Comparison of ENCODE assay signal across 7 cellular contexts in the genomic region with DNA sequence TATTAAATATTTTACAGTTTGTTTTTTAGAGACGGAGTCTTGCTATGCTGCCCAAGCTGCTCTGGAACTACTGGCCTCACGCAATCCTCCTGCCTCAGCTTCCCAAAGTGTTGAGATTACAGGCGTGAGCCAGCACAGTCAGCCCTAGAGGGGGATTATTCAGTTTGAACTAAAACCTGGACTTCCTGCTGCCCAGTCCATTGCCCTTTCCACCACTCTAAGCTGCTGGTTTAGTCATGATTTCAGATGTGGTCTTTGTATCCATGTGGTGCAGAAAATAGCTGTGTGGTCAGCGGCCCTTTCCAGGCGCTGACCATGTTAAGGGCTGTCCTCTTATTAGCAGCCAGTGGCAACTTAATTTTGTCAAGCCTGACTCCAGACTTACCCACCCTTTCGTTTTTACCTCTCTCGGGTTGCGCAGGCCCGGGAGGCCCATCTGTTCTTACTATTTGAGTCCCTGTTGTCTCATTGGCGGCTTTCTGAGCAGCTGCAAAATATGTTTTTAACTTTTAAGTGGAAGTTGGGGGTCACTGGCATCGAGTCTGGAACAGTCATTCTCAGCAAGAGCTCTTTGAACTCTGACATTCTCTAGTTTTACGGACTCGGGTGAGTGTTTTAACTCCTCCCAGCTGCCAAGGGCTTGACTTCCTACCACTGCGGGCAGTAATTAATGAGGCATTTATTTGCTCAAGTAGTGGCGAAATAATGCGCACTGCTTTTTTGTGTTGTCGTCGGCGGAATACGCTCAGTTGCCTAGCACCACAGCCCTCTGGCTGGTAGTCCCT. TPM values are rescaled to one million over a fixed set of nuclear protein-coding genes. Genes with fewer than 3 reads are reported as not detected.
DNase-seq lines count a peak whose midpoint lies in the region; ATAC-seq, FAIRE-seq and TF ChIP-seq lines count a peak whose summit lies in the region.

No MANE protein-coding gene starts in this region.

- no peaks in the 10 kb centered on the region for H3K79me1 ChIP-seq in H1 (ENCODE audit: low read depth, low read length)

- peak overlapping the region; percentile 60; the same call in 1 of the 2 replicates for H3K18ac ChIP-seq in H1 (ENCODE audit: extremely low read depth, low read length)

- H3K27ac ChIP-seq in H1 (ENCODE audit: low read depth, low read length) (peak overlapping the region; percentile 89), substantia nigra (ENCODE audit: low read depth, low read length, poor library complexity, severe bottlenecking) (peak overlapping the region; percentile 85)

- no peak overlapping the region for H2BK5ac ChIP-seq in H1 (ENCODE audit: low read depth, low read length)

- no peak overlapping the region for H2BK12ac ChIP-seq in H1 (ENCODE audit: low read depth, low read length)

- H4K8ac ChIP-seq in H1 (ENCODE audit: extremely low read depth, insufficient read depth, low read length): peak overlapping the region; percentile 51; the same call in 1 of the 2 replicates

- POLR2A ChIA-PET in H1 (lab: Charles Lee; ENCODE audit: partially characterized antibody): interaction anchor here (0.6 to 1.3 kb wide), 2 partner anchors 8 to 79 kb away, joined by 3 read pairs; no protein-coding TSS in a partner anchor

- 0 out of 7 replicates have a peak, but pooled peaks cover 0 to 3% (median 0%) of the 10 kb centered on the region in 4 experiments for H3K4me1 ChIP-seq in H1 (replicated peaks in 1 of 4; ENCODE audit: control insufficient read depth in 3 of 4, insufficient read depth in 4 of 4, low read length in 3 of 4)

- no peak overlapping the region for H3K4ac ChIP-seq in H1 (replicated peaks; ENCODE audit: insufficient read length, low read depth, low read length)

- no peak overlapping the region for H3K14ac ChIP-seq in H1 (ENCODE audit: insufficient read length)

- H2AFZ ChIP-seq in H1 (ENCODE audit: low read length): no peak overlapping the region; the same call in 1 of the 2 replicates

- no peak for TF ChIP-seq POLR2A in H1 (IDR thresholded peaks at IDR 0.05; ENCODE audit: control extremely low read depth in 1 of 2, low read depth in 2 of 2, low read length in 2 of 2)

- H3K56ac ChIP-seq in H1 (replicated peaks; ENCODE audit: insufficient read length, low read depth, low read length): no peak overlapping the region

- H3K4me3 ChIP-seq in H1 (ENCODE audit: extremely low read depth in 1 of 4, insufficient read depth in 2 of 4, low read depth in 3 of 4, low read length in 4 of 4): peak overlapping the region; percentile 38 to 89 (median 53); a peak in 7 of 8 replicates

- H2BK120ac ChIP-seq in H1 (replicated peaks; ENCODE audit: low read depth, low read length): no peak overlapping the region

- CTCF ChIA-PET in H1 (lab: Charles Lee; ENCODE audit: partially characterized antibody): interaction anchor here (1.9 to 2.1 kb wide), 2 partner anchors 12 to 36 kb away, joined by 5 read pairs; no protein-coding TSS in a partner anchor

- H3K23me2 ChIP-seq in H1 (ENCODE audit: low read depth, low read length): peaks cover 2% of the 10 kb centered on the region; the same call in 1 of the 2 replicates

- no peaks in the 10 kb centered on the region; a peak in 1 of 4 replicates for H3K9me3 ChIP-seq in H1 (ENCODE audit: insufficient read depth in 2 of 2, low read depth in 1 of 2, low read length in 1 of 2)

- TF ChIP-seq EP300 in H1 (IDR thresholded peaks at IDR 0.05; ENCODE audit: borderline replicate concordance in 1 of 2, low read depth in 2 of 2, low read length in 2 of 2): no peak

- 60% methylated on average over 18 of the region's 20 CpGs; no CpG with 5 or more reads in 1 of the 2 experiments for WGBS in H1 (ENCODE audit: extremely low coverage in 1 of 2, insufficient coverage in 1 of 2, insufficient read length in 1 of 2, insufficient replicate concordance in 2 of 2, low coverage in 1 of 2, low lambda C conversion rate in 2 of 2, missing lambda C conversion rate in 1 of 2), 2 experiments

- H2BK15ac ChIP-seq in H1 (ENCODE audit: low read length): no peak overlapping the region

- no peak overlapping the region for H3K23ac ChIP-seq in H1 (ENCODE audit: insufficient read length)

- no peak for TF ChIP-seq CTCF in H1 (IDR thresholded peaks at IDR 0.05; ENCODE audit: control extremely low read depth in 1 of 3, insufficient read depth in 1 of 3, low read depth in 1 of 3, low read length in 3 of 3)

- no peak for TF ChIP-seq RAD21 in H1 (IDR thresholded peaks at IDR 0.05 in 1 of 2, conservative IDR thresholded peaks at IDR 0.05 in 1 of 2; ENCODE audit: low read depth in 2 of 2, low read length in 2 of 2)

- H4K91ac ChIP-seq in H1 (replicated peaks; ENCODE audit: insufficient read length, low read length): no peak overlapping the region

- no peak for FAIRE-seq in H1 (lab: Jason Lieb, UNC)

- H3K27me3 ChIP-seq in H1 (replicated peaks in 1 of 4; ENCODE audit: control insufficient read depth in 3 of 4, extremely low read depth in 1 of 4, insufficient read depth in 3 of 4, low read length in 3 of 4): no peaks in the 10 kb centered on the region

- ATAC-seq in GM18499 (IDR thresholded peaks at IDR 0.05; ENCODE audit: insufficient read depth, unreplicated experiment) (peak; percentile 19), HG02642 (IDR thresholded peaks at IDR 0.05; ENCODE audit: poor library complexity, unreplicated experiment) (peak; percentile 30)

- H4K5ac ChIP-seq in H1 (ENCODE audit: insufficient read length, low read depth, low read length): no peak overlapping the region

- peak overlapping the region in 3 of 4 experiments; percentile 45 to 84 (median 57); a peak in 4 of 7 replicates for H3K9ac ChIP-seq in H1 (replicated peaks in 1 of 4; ENCODE audit: extremely low read depth in 1 of 4, low read depth in 3 of 4, low read length in 3 of 4)

- DNase-seq in NCI-H1694 treated with DMSO at 0.1 percent for 48 hours (lab: John Stamatoyannopoulos, UW): peak; percentile 47
- peak; percentile 35 for DNase-seq in activated CD4-positive, alpha-beta T cell treated with anti-CD3 and anti-CD28 coated beads, Interleukin-2, amount 50 U/mL, for 1 hour
- no peak for DNase-seq in H1 (ENCODE audit: low read depth in 1 of 2, low spot score in 2 of 2)
- peak; percentile 43 for DNase-seq in midbrain (lab: John Stamatoyannopoulos, UW)
- DNase-seq in substantia nigra (lab: John Stamatoyannopoulos, UW): peak in 8 of 49 donors; percentile 1 to 45 (median 13)

- peaks cover 3 to 40% of the 10 kb centered on the region in 2 experiments; a peak in 2 of 4 replicates for H3K79me2 ChIP-seq in H1 (ENCODE audit: control insufficient read depth in 1 of 2, insufficient read depth in 2 of 2, low read length in 2 of 2)

- no peak overlapping the region for H2AK5ac ChIP-seq in H1 (ENCODE audit: low read depth, low read length)

- H3K36me3 ChIP-seq in H1 (ENCODE audit: control insufficient read depth in 2 of 4, insufficient read depth in 4 of 4, low read length in 3 of 4): no peaks in the 10 kb centered on the region

- H2BK20ac ChIP-seq in H1 (ENCODE audit: low read length): no peak overlapping the region

- peak overlapping the region; percentile 70 to 88 for H3K4me2 ChIP-seq in H1 (ENCODE audit: insufficient read depth in 1 of 2, low read depth in 2 of 2, low read length in 2 of 2)

- H4K20me1 ChIP-seq in H1 (replicated peaks in 1 of 2; ENCODE audit: control insufficient read depth in 1 of 2, insufficient read depth in 2 of 2, low read length in 2 of 2): peaks cover 0 to 3% of the 10 kb centered on the region in 2 experiments

TF ChIP-seq in H1, 55 proteins besides CTCF, POLR2A, EP300 and RAD21:
- TF ChIP-seq CEBPB (IDR thresholded peaks at IDR 0.05; ENCODE audit: low read depth, low read length) (no peak), NANOG (IDR thresholded peaks at IDR 0.05; ENCODE audit: insufficient read depth, low read depth, low read length, poor library complexity, severe bottlenecking) (no peak), KDM4A (IDR thresholded peaks at IDR 0.05; ENCODE audit: low read depth, low read length, severe bottlenecking) (no peak)
- TF ChIP-seq, protein P1, sequence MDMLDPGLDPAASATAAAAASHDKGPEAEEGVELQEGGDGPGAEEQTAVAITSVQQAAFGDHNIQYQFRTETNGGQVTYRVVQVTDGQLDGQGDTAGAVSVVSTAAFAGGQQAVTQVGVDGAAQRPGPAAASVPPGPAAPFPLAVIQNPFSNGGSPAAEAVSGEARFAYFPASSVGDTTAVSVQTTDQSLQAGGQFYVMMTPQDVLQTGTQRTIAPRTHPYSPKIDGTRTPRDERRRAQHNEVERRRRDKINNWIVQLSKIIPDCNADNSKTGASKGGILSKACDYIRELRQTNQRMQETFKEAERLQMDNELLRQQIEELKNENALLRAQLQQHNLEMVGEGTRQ (IDR thresholded peaks at IDR 0.05; ENCODE audit: low read length): no peak
- TF ChIP-seq, protein P2, sequence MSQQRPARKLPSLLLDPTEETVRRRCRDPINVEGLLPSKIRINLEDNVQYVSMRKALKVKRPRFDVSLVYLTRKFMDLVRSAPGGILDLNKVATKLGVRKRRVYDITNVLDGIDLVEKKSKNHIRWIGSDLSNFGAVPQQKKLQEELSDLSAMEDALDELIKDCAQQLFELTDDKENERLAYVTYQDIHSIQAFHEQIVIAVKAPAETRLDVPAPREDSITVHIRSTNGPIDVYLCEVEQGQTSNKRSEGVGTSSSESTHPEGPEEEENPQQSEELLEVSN (IDR thresholded peaks at IDR 0.05): no peak
TF ChIP-seq in H1: peak in this region for 0.

RNA-seq across cellular contexts. Expression of gene VMA21, which starts 0.8 kb away (rescaled TPM):
- total RNA-seq in H1 (2021; fragmentation: NEBNext Ultra II Directional; extraction: Animal tissue kit (Norgen Biotek cat#: 25700)): 62.1 and 65.4 TPM in 2 replicates
- polyA plus RNA-seq in H1 (2011; rRNA removed): 16.4 and 25.8 TPM in 2 replicates
- 24.3 TPM for polyA plus RNA-seq in H1 (2011; cell fraction: cytosol; rRNA removed)
- polyA plus RNA-seq in H1 (2011; cell fraction: nucleus; rRNA removed): 7.0 TPM
- polyA plus RNA-seq in H1 (2012, experiment 1 of 2): 13.3 to 25.0 TPM (median 14.8 TPM) in 4 replicates
- 6.5 TPM for polyA plus RNA-seq in H1 (2012, experiment 2 of 2)
- 31.3 TPM for polyA plus RNA-seq in H1 (2013, experiment 1 of 2)
- 36.9 TPM for polyA plus RNA-seq in H1 (2013, experiment 2 of 2)
- 31.9 and 55.1 TPM in 2 replicates for polyA minus RNA-seq in H1 (2011; rRNA and poly(A)+ RNA removed)
- polyA minus RNA-seq in H1 (2011; cell fraction: cytosol; rRNA and poly(A)+ RNA removed): 40.7 TPM
- 13.3 TPM for polyA minus RNA-seq in H1 (2011; cell fraction: nucleus; rRNA and poly(A)+ RNA removed)

Comparison
In these comparisons a context has a peak if more than half of its experiments do, and no peak if none do; other contexts are left out.
1. DNase-seq: peak in NCI-H1694 treated with DMSO at 0.1 percent for 48 hours (single experiment), activated CD4-positive, alpha-beta T cell treated with anti-CD3 and anti-CD28 coated beads, Interleukin-2, amount 50 U/mL, for 1 hour (single experiment) and midbrain (single experiment); none in H1 (0 of 2).